In genomic region chrX:13080128-13080795, GRCh38 we compare ENCODE assay signal across 18 cellular contexts. TPM values are rescaled to one million over a fixed set of nuclear protein-coding genes. Genes with fewer than 3 reads are reported as not detected.
DNase-seq lines count a peak whose midpoint lies in the region; ATAC-seq and TF ChIP-seq lines count a peak whose summit lies in the region.
"Had no signal": no experiment of that assay in that cellular context is flagged by ENCODE, and none has a peak within 500 bp of the region (broad histone marks: within the 10 kb centered on the region; RNA-seq: fewer than 3 reads in every experiment).

No MANE protein-coding gene starts in this region.

- DNase-seq in DND-41 = no peak
- DNase-seq in activated T-helper 1 cell treated with anti-CD3 and anti-CD28 coated beads, Interleukin-12 subunit alpha, Interleukin-12 subunit beta, Interleukin-2, Interleukin-4 antibody, amounts not matched to agents 30 ng/mL and 10 ng/mL and 1 ng/mL, durations not matched to agents 14 hours and 24 hours and 36 hours (ENCODE audit: low spot score) = no peak
- no peak for DNase-seq in GM03348 (ENCODE audit: low spot score)
- no peak for DNase-seq in dermis blood vessel endothelial cell
- no peak for DNase-seq in prostate gland (ENCODE audit: low spot score)
- no peak for DNase-seq in left colon
- DNase-seq: activated effector memory CD4-positive, alpha-beta T cell treated with Interleukin-2 at 50 U/mL for 16 hours; AML-193; foreskin fibroblast; KG1; NCI-H146; NCI-H446 treated with DMSO at 0.1 percent for 48 hours; PC-9 had no signal

- H3K27me3 Mint-ChIP-seq in activated T-helper 1 cell treated with anti-CD3 and anti-CD28 coated beads, Interleukin-12 subunit alpha, Interleukin-12 subunit beta, Interleukin-2, Interleukin-4 antibody, amounts not matched to agents 30 ng/mL and 10 ng/mL and 1 ng/mL, durations not matched to agents 14 hours and 24 hours and 36 hours (ENCODE audit: insufficient read depth) = no peaks in the 10 kb centered on the region

- WGBS in prostate gland = 92% methylated on average over 4 of the region's 4 CpGs

- ATAC-seq in DND-41 (ENCODE audit: insufficient read depth, low read depth) (no peak), left colon (no peak)
- ATAC-seq: activated CD4-positive, CD25-positive, alpha-beta regulatory T cell treated with anti-CD3 and anti-CD28 coated beads, Interleukin-2, amount 50 U/mL, for 24 hours; HCT116 had no signal

- H3K27ac Mint-ChIP-seq in activated T-helper 1 cell treated with anti-CD3 and anti-CD28 coated beads, Interleukin-12 subunit alpha, Interleukin-12 subunit beta, Interleukin-2, Interleukin-4 antibody, amounts not matched to agents 30 ng/mL and 10 ng/mL and 1 ng/mL, durations not matched to agents 14 hours and 24 hours and 36 hours = peak overlapping the region; percentile 89

- peaks cover 85% of the 10 kb centered on the region for H3K4me1 Mint-ChIP-seq in activated T-helper 1 cell treated with anti-CD3 and anti-CD28 coated beads, Interleukin-12 subunit alpha, Interleukin-12 subunit beta, Interleukin-2, Interleukin-4 antibody, amounts not matched to agents 30 ng/mL and 10 ng/mL and 1 ng/mL, durations not matched to agents 14 hours and 24 hours and 36 hours (ENCODE audit: low read depth)

- no peaks in the 10 kb centered on the region for H3K36me3 ChIP-seq in BLaER1
- no peaks in the 10 kb centered on the region for H3K36me3 ChIP-seq in DND-41 (ENCODE audit: insufficient read depth, low read length)
- H3K36me3 ChIP-seq in mucosa of rectum (ENCODE audit: control insufficient read depth in 2 of 2, insufficient read depth in 2 of 2, low read length in 2 of 2) = no peaks in the 10 kb centered on the region
- no peaks in the 10 kb centered on the region for H3K36me3 ChIP-seq in prostate gland

- intact Hi-C loops in activated T-helper 1 cell treated with anti-CD3 and anti-CD28 coated beads, Interleukin-12 subunit alpha, Interleukin-12 subunit beta, Interleukin-2, Interleukin-4 antibody, amounts not matched to agents 30 ng/mL and 10 ng/mL and 1 ng/mL, durations not matched to agents 14 hours and 24 hours and 36 hours (cut with micrococcal nuclease) = no loop called here
- intact Hi-C loops in prostate gland (cut with DNase I) (loop anchor here (10.0 kb wide), 1 partner anchor 405 kb away; no protein-coding TSS in a partner anchor), left colon (cut with DNase I, micrococcal nuclease) (no loop called here)

- H3K27ac ChIP-seq in BLaER1 = peak overlapping the region; percentile 94
- H3K27ac ChIP-seq in DND-41 (ENCODE audit: low read length) = peak overlapping the region; percentile 99
- peak overlapping the region; percentile 74 to 77 for H3K27ac ChIP-seq in mucosa of rectum (ENCODE audit: low read depth in 2 of 2, low read length in 2 of 2)
- H3K27ac ChIP-seq in prostate gland = no peak overlapping the region
- H3K27ac ChIP-seq: PC-9 had no signal

- H2AFZ ChIP-seq in DND-41 (ENCODE audit: low read depth, low read length) = no peak overlapping the region; the same call in 1 of the 2 replicates
- H2AFZ ChIP-seq: PC-9 had no signal

- no peaks in the 10 kb centered on the region for H3K9me3 Mint-ChIP-seq in activated T-helper 1 cell treated with anti-CD3 and anti-CD28 coated beads, Interleukin-12 subunit alpha, Interleukin-12 subunit beta, Interleukin-2, Interleukin-4 antibody, amounts not matched to agents 30 ng/mL and 10 ng/mL and 1 ng/mL, durations not matched to agents 14 hours and 24 hours and 36 hours

- H3K4me2 ChIP-seq in BLaER1 = peak overlapping the region; percentile 88
- H3K4me2 ChIP-seq in DND-41 (ENCODE audit: insufficient read depth, low read length) = no peak overlapping the region
- H3K4me2 ChIP-seq: PC-9 had no signal

- H3K27me3 ChIP-seq in BLaER1 (no peaks in the 10 kb centered on the region), DND-41 (ENCODE audit: insufficient read depth, low read length, poor library complexity) (no peaks in the 10 kb centered on the region), mucosa of rectum (ENCODE audit: control insufficient read depth in 2 of 2, insufficient read depth in 2 of 2, low read length in 2 of 2) (peaks cover 7 to 9% of the 10 kb centered on the region in 2 donors), prostate gland (replicated peaks; ENCODE audit: insufficient read depth) (no peaks in the 10 kb centered on the region)

- no peak overlapping the region for H3K9ac ChIP-seq in BLaER1
- H3K9ac ChIP-seq in DND-41 (ENCODE audit: low read depth, low read length) = peak overlapping the region; percentile 52; the same call in 1 of the 2 replicates
- peak overlapping the region in 1 of 2 donors; percentile 45 for H3K9ac ChIP-seq in mucosa of rectum (ENCODE audit: low read depth in 1 of 2, low read length in 2 of 2)

- H3K9me3 ChIP-seq in BLaER1 (no peaks in the 10 kb centered on the region), DND-41 (ENCODE audit: insufficient read depth, low read length, severe bottlenecking) (no peaks in the 10 kb centered on the region), mucosa of rectum (ENCODE audit: control insufficient read depth in 2 of 2, low read length in 2 of 2) (no peaks in the 10 kb centered on the region), prostate gland (no peaks in the 10 kb centered on the region)

- peaks cover 16% of the 10 kb centered on the region for H3K79me2 ChIP-seq in DND-41 (ENCODE audit: insufficient read depth, low read length)

- peak overlapping the region; percentile 57 for H3K4me3 Mint-ChIP-seq in activated T-helper 1 cell treated with anti-CD3 and anti-CD28 coated beads, Interleukin-12 subunit alpha, Interleukin-12 subunit beta, Interleukin-2, Interleukin-4 antibody, amounts not matched to agents 30 ng/mL and 10 ng/mL and 1 ng/mL, durations not matched to agents 14 hours and 24 hours and 36 hours

- H3K4me1 ChIP-seq in BLaER1 (peaks cover 92% of the 10 kb centered on the region), DND-41 (ENCODE audit: insufficient read depth, low read length) (peaks cover 87% of the 10 kb centered on the region), mucosa of rectum (ENCODE audit: control insufficient read depth in 2 of 2, insufficient read depth in 2 of 2, low read length in 2 of 2) (peaks cover 20 to 44% of the 10 kb centered on the region in 2 donors), prostate gland (replicated peaks) (no peaks in the 10 kb centered on the region)

- TF ChIP-seq CTCF in DND-41 (IDR thresholded peaks at IDR 0.05; ENCODE audit: borderline replicate concordance, extremely low read depth, low read length, poor library complexity, severe bottlenecking) (no peak), prostate gland (IDR thresholded peaks at IDR 0.05) (no peak)

- H4K20me1 ChIP-seq in BLaER1 = no peaks in the 10 kb centered on the region
- H4K20me1 ChIP-seq in DND-41 (ENCODE audit: insufficient read depth, low read length) = no peaks in the 10 kb centered on the region

- H3K4me3 ChIP-seq in BLaER1 (no peak overlapping the region), DND-41 (ENCODE audit: low read depth in 1 of 2, low read length in 2 of 2) (no peak overlapping the region), mucosa of rectum (ENCODE audit: low read length in 2 of 2) (no peak overlapping the region), prostate gland (no peak overlapping the region)
- H3K4me3 ChIP-seq: PC-9 had no signal

- TF ChIP-seq POLR2A in prostate gland (IDR thresholded peaks at IDR 0.05) = no peak

- H3K36me3 Mint-ChIP-seq in activated T-helper 1 cell treated with anti-CD3 and anti-CD28 coated beads, Interleukin-12 subunit alpha, Interleukin-12 subunit beta, Interleukin-2, Interleukin-4 antibody, amounts not matched to agents 30 ng/mL and 10 ng/mL and 1 ng/mL, durations not matched to agents 14 hours and 24 hours and 36 hours (ENCODE audit: low read depth) = peaks cover 2% of the 10 kb centered on the region

RNA-seq across cellular contexts. Expression of gene FAM9C, which starts 35.8 kb away (rescaled TPM):
- 0.05 TPM in 2 replicates for total RNA-seq in activated T-helper 1 cell treated with anti-CD3 and anti-CD28 coated beads, Interleukin-12 subunit alpha, Interleukin-12 subunit beta, Interleukin-2, Interleukin-4 antibody, amounts not matched to agents 30 ng/mL and 10 ng/mL and 1 ng/mL, durations not matched to agents 14 hours and 24 hours and 36 hours
- 0.05 TPM in 1 of 2 replicates, not detected in the other for total RNA-seq in dermis blood vessel endothelial cell
- 1 to 10 TPM in 1 of 2 donors, not detected in 1; 6.5 TPM for total RNA-seq in prostate gland
- under 1 TPM; 0.09 to 0.17 TPM for total RNA-seq in left colon
- total RNA-seq: omental fat pad, PC-9 had no signal

Comparison
In these comparisons a context has a peak if more than half of its experiments do, and no peak if none do; other contexts are left out.
1. H3K27ac ChIP-seq: peak in BLaER1 (single experiment), DND-41 (single experiment) and mucosa of rectum (2 of 2); none in prostate gland (0 of 2).